14 cellular contexts compared by ENCODE assay signal in the genomic region with DNA sequence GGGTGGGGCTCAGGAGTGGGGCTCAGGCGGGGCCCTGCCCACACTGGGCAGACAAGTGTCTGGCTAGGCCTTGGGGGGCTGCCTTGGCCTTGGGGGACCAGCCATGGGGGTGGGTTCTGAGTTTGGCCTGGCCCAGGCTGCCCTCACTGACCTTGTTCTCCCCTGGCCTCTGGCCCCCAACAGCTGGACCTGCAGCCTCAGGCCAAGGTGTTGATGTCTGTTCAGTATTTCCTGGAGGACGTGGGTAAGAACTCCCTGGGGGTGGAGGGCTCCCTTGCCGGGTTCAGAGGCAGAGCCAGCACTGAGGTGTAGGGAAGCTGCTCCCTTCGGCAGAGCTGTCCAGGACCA. TPM values are rescaled to one million over a fixed set of nuclear protein-coding genes. Genes with fewer than 3 reads are reported as not detected.
A peak's percentile ranks its signal among the peaks of the same experiment; 100 is the strongest.
DNase-seq lines count a peak whose midpoint lies in the region; ATAC-seq and TF ChIP-seq lines count a peak whose summit lies in the region.
"Had no signal": no experiment of that assay in that cellular context is flagged by ENCODE, and none has a peak within 500 bp of the region (broad histone marks: within the 10 kb centered on the region; RNA-seq: fewer than 3 reads in every experiment).

No MANE protein-coding gene starts in this region.

- H3K27ac ChIP-seq in heart right ventricle, result no peak overlapping the region
- H3K27ac ChIP-seq: pancreas had no signal

- ATAC-seq in GM19035 (IDR thresholded peaks at IDR 0.05; ENCODE audit: unreplicated experiment) (peak; percentile 23), HG02610 (IDR thresholded peaks at IDR 0.05; ENCODE audit: unreplicated experiment) (peak; percentile 12), HG03432 (IDR thresholded peaks at IDR 0.05; ENCODE audit: unreplicated experiment) (peak; percentile 27), heart right ventricle (no peak), omental fat pad (ENCODE audit: low FRiP score) (no peak)
- ATAC-seq: WTC11 had no signal

- intact Hi-C loops in heart right ventricle (cut with DNase I), result no loop called here

- DNase-seq in heart right ventricle (no peak), GF-D8 (lab: John Stamatoyannopoulos, UW) (no peak), dermis blood vessel endothelial cell (no peak), omental fat pad (ENCODE audit: low spot score) (no peak)
- DNase-seq: activated T-cell treated with anti-CD3 and anti-CD28 coated beads for 4 hours, Caco-2, HFFc6, MG63, pancreas had no signal

- H3K27me3 ChIP-seq in heart right ventricle, result no peaks in the 10 kb centered on the region
- H3K27me3 ChIP-seq: MG63, pancreas had no signal

- no peak overlapping the region for H3K4me3 ChIP-seq in heart right ventricle
- H3K4me3 ChIP-seq: MG63, pancreas, skin epidermis had no signal

- H3K4me1 ChIP-seq in heart right ventricle, result peaks cover 0 to 17% (median 0%) of the 10 kb centered on the region in 9 donors
- H3K4me1 ChIP-seq: Caco-2, pancreas had no signal

- WGBS in heart right ventricle, 2 donors, result 71 to 73% methylated on average over 4 of the region's 4 CpGs

- H3K36me3 ChIP-seq in heart right ventricle, result peaks cover 0 to 91% (median 15%) of the 10 kb centered on the region in 9 donors
- H3K36me3 ChIP-seq: MG63 had no signal

- TF ChIP-seq CTCF in heart right ventricle (IDR thresholded peaks at IDR 0.05), result no peak
- no peak for TF ChIP-seq CTCF in omental fat pad (IDR thresholded peaks at IDR 0.05)

- H3K9me3 ChIP-seq in heart right ventricle, result no peaks in the 10 kb centered on the region
- H3K9me3 ChIP-seq: Caco-2, MG63, pancreas had no signal

RNA-seq across cellular contexts. Expression of a gene that starts 20.0 kb away (rescaled TPM):
- total RNA-seq in heart right ventricle, result 10 to 100 TPM in 4 of 10 donors, 1 to 10 TPM in 6; 6.6 to 28.3 (median 7.7) TPM
- 10 to 100 TPM in 1 of 2 donors, 1 to 10 TPM in 1; 8.6 to 11.5 TPM for polyA plus RNA-seq in heart right ventricle
- 2.2 and 3.5 TPM in 2 replicates for total RNA-seq in dermis blood vessel endothelial cell
- 10 to 100 TPM; 21.5 to 39.9 (median 30.3) TPM for total RNA-seq in omental fat pad

RNA-seq across cellular contexts. Expression of a gene that starts 50.8 kb away (rescaled TPM):
- 10 to 100 TPM in 4 of 10 donors, 1 to 10 TPM in 6; 5.7 to 13.1 (median 9.5) TPM for total RNA-seq in heart right ventricle
- polyA plus RNA-seq in heart right ventricle, result 1 to 10 TPM; 4.6 to 8.2 TPM
- 18.3 and 25.5 TPM in 2 replicates for total RNA-seq in dermis blood vessel endothelial cell
- total RNA-seq in omental fat pad, result 10 to 100 TPM in 2 of 4 donors, 1 to 10 TPM in 2; 9.1 to 14.0 (median 10.5) TPM

Comparison
In these comparisons a context has a peak if more than half of its experiments do, and no peak if none do; other contexts are left out.
1. ATAC-seq: peak in GM19035 (single experiment), HG02610 (single experiment) and HG03432 (single experiment); none in heart right ventricle (0 of 8) and omental fat pad (single experiment).